ENCODE assay signal across 1 cellular context in the genomic region with DNA sequence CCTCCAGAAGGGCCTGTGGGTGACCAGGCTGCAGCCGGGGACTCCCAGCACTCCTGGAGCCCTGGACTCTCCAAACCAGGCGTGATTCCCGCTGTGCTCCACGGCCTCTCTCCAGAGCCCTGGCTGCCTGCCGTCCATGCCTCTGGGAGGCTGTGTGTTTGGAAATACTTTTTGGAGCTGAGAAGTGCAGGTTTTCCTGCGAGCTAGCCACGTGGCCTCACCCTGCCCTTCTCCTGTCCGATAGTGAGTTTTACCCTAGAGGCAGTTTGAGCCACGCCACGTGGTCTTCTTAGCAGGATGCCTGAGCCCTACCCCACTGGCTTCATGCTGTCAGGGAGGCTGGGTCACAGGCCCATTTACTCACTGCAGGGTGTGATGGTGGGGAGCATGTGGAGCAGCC.
TF ChIP-seq lines count a peak whose summit lies in the region.

No MANE protein-coding gene starts in this region.

TF ChIP-seq in HepG2, 621 proteins besides CTCF, POLR2A, EP300 and RAD21:
- TF ChIP-seq, protein P1, sequence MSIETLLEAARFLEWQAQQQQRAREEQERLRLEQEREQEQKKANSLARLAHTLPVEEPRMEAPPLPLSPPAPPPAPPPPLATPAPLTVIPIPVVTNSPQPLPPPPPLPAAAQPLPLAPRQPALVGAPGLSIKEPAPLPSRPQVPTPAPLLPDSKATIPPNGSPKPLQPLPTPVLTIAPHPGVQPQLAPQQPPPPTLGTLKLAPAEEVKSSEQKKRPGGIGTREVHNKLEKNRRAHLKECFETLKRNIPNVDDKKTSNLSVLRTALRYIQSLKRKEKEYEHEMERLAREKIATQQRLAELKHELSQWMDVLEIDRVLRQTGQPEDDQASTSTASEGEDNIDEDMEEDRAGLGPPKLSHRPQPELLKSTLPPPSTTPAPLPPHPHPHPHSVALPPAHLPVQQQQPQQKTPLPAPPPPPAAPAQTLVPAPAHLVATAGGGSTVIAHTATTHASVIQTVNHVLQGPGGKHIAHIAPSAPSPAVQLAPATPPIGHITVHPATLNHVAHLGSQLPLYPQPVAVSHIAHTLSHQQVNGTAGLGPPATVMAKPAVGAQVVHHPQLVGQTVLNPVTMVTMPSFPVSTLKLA (IDR thresholded peaks at IDR 0.05) = peak; percentile 25; the same call in 1 of the 2 replicates
- TF ChIP-seq ZSCAN22 (CRISPR knock-in tag; IDR thresholded peaks at IDR 0.05) (no peak), NPAS2 (CRISPR knock-in tag; IDR thresholded peaks at IDR 0.05; ENCODE audit: borderline replicate concordance) (no peak), NFKBIZ (CRISPR knock-in tag; IDR thresholded peaks at IDR 0.05) (no peak)
TF ChIP-seq in HepG2: peak in this region for 1.
